ENCODE assay signal across 1 cellular context in the genomic region with DNA sequence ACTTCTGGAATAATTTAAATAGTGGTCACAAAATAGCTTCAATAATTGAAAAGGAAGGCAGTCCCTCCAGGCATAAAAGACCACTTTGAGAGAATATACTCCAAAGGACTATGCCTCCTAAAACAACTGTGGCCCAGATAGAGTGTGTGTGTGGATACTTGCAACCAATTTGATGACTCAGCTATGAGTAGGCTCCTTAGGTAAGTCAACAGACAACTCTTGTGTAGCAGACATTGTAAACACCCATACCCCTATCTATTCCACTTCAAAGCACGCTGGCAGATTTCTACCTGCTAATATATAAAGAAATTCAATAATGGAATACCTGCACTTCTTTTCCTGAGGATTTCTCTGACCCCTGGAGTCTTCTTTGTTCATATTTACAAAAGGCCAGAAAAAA.
A peak's percentile ranks its signal among the peaks of the same experiment; 100 is the strongest.
TF ChIP-seq lines count a peak whose summit lies in the region.

No MANE protein-coding gene starts in this region.

TF ChIP-seq in HepG2, 621 proteins besides CTCF, POLR2A, EP300 and RAD21 (continued from another document):
- TF ChIP-seq ZNF317 (CRISPR knock-in tag; IDR thresholded peaks at IDR 0.05) (0 out of 2 replicates have a peak, but pooled peaks have one; percentile 37), FOXO1 (CRISPR knock-in tag; IDR thresholded peaks at IDR 0.05) (peak; percentile 21; the same call in 1 of the 2 replicates), ZNF12 (CRISPR knock-in tag; IDR thresholded peaks at IDR 0.05) (0 out of 2 replicates have a peak, but pooled peaks have one; percentile 14), SOX13 (IDR thresholded peaks at IDR 0.05) (no peak), SOX13 (CRISPR knock-in tag; conservative IDR thresholded peaks at IDR 0.05 in 1 of 2, IDR thresholded peaks at IDR 0.05 in 1 of 2) (peak in 1 of 2 experiments; percentile 54; a peak in 1 of 4 replicates), NR2F6 (IDR thresholded peaks at IDR 0.05) (0 out of 2 replicates have a peak, but pooled peaks have one; percentile 24), NR2F6 (CRISPR knock-in tag; IDR thresholded peaks at IDR 0.05) (no peak), FOXA3 (CRISPR knock-in tag; IDR thresholded peaks at IDR 0.05) (peak; percentile 84), DZIP1 (CRISPR knock-in tag; IDR thresholded peaks at IDR 0.05) (no peak), ZNF512 (CRISPR knock-in tag; IDR thresholded peaks at IDR 0.05) (no peak), NFIC (IDR thresholded peaks at IDR 0.05; ENCODE audit: low read length) (peak; percentile 54; the same call in 1 of the 2 replicates), TCF7 (IDR thresholded peaks at IDR 0.05; ENCODE audit: low read depth) (peak; percentile 80), SAP130 (CRISPR knock-in tag; IDR thresholded peaks at IDR 0.05; ENCODE audit: low read depth) (peak; percentile 30; the same call in 1 of the 2 replicates), ATF3 (CRISPR knock-in tag; IDR thresholded peaks at IDR 0.05) (peak; percentile 37; the same call in 1 of the 2 replicates), FOSL2 (CRISPR knock-in tag; IDR thresholded peaks at IDR 0.05) (peak; percentile 95), SUZ12 (IDR thresholded peaks at IDR 0.05; ENCODE audit: low read depth, low read length) (no peak), SNAPC2 (CRISPR knock-in tag; IDR thresholded peaks at IDR 0.05) (no peak), MAFF (IDR thresholded peaks at IDR 0.05; ENCODE audit: low read depth, low read length) (peak; percentile 97), ATF1 (CRISPR knock-in tag; IDR thresholded peaks at IDR 0.05) (no peak), MAFK (conservative IDR thresholded peaks at IDR 0.05 in 1 of 2, IDR thresholded peaks at IDR 0.05 in 1 of 2; ENCODE audit: low read length in 2 of 2) (peak; percentile 98), CREB1 (IDR thresholded peaks at IDR 0.05) (no peak), CREB1 (CRISPR knock-in tag; IDR thresholded peaks at IDR 0.05) (0 out of 2 replicates have a peak, but pooled peaks have one; percentile 38), ZBTB7B (CRISPR knock-in tag; IDR thresholded peaks at IDR 0.05) (no peak), ZNF781 (CRISPR knock-in tag; IDR thresholded peaks at IDR 0.05; ENCODE audit: borderline replicate concordance, not compliant biosample characterization) (no peak), ZFP36L2 (CRISPR knock-in tag; IDR thresholded peaks at IDR 0.05) (no peak), GATAD2A (CRISPR knock-in tag; IDR thresholded peaks at IDR 0.05) (0 out of 2 replicates have a peak, but pooled peaks have one; percentile 62), SOX5 (CRISPR knock-in tag; IDR thresholded peaks at IDR 0.05; ENCODE audit: borderline replicate concordance) (peak; percentile 55; the same call in 1 of the 2 replicates), NCOA2 (CRISPR knock-in tag; IDR thresholded peaks at IDR 0.05) (peak; percentile 55), BCL6 (CRISPR knock-in tag; IDR thresholded peaks at IDR 0.05) (0 out of 2 replicates have a peak, but pooled peaks have one; percentile 27), CREM (IDR thresholded peaks at IDR 0.05) (peak; percentile 56), CREM (CRISPR knock-in tag; IDR thresholded peaks at IDR 0.05) (no peak), ISL2 (CRISPR knock-in tag; IDR thresholded peaks at IDR 0.05) (0 out of 2 replicates have a peak, but pooled peaks have one; percentile 47), MTA3 (CRISPR knock-in tag; IDR thresholded peaks at IDR 0.05) (no peak), HMG20A (CRISPR knock-in tag; IDR thresholded peaks at IDR 0.05; ENCODE audit: borderline replicate concordance) (peak; percentile 51; the same call in 1 of the 2 replicates), ARID5B (CRISPR knock-in tag; IDR thresholded peaks at IDR 0.05) (peak; percentile 76), MXD4 (CRISPR knock-in tag; IDR thresholded peaks at IDR 0.05) (no peak), FOSL1 (CRISPR knock-in tag; IDR thresholded peaks at IDR 0.05; ENCODE audit: borderline replicate concordance) (peak; percentile 67), SOX6 (IDR thresholded peaks at IDR 0.05) (no peak), SOX6 (CRISPR knock-in tag; IDR thresholded peaks at IDR 0.05) (peak; percentile 32; the same call in 1 of the 2 replicates)
- TF ChIP-seq, protein P1, sequence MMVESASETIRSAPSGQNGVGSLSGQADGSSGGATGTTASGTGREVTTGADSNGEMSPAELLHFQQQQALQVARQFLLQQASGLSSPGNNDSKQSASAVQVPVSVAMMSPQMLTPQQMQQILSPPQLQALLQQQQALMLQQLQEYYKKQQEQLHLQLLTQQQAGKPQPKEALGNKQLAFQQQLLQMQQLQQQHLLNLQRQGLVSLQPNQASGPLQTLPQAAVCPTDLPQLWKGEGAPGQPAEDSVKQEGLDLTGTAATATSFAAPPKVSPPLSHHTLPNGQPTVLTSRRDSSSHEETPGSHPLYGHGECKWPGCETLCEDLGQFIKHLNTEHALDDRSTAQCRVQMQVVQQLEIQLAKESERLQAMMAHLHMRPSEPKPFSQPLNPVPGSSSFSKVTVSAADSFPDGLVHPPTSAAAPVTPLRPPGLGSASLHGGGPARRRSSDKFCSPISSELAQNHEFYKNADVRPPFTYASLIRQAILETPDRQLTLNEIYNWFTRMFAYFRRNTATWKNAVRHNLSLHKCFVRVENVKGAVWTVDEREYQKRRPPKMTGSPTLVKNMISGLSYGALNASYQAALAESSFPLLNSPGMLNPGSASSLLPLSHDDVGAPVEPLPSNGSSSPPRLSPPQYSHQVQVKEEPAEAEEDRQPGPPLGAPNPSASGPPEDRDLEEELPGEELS (CRISPR knock-in tag; IDR thresholded peaks at IDR 0.05), result peak; percentile 59
- TF ChIP-seq, protein P2, sequence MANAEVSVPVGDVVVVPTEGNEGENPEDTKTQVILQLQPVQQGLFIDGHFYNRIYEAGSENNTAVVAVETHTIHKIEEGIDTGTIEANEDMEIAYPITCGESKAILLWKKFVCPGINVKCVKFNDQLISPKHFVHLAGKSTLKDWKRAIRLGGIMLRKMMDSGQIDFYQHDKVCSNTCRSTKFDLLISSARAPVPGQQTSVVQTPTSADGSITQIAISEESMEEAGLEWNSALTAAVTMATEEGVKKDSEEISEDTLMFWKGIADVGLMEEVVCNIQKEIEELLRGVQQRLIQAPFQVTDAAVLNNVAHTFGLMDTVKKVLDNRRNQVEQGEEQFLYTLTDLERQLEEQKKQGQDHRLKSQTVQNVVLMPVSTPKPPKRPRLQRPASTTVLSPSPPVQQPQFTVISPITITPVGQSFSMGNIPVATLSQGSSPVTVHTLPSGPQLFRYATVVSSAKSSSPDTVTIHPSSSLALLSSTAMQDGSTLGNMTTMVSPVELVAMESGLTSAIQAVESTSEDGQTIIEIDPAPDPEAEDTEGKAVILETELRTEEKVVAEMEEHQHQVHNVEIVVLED (CRISPR knock-in tag; IDR thresholded peaks at IDR 0.05; ENCODE audit: borderline replicate concordance), result no peak
